8 cellular contexts compared by ENCODE assay signal in genomic region chr1:215566556-215567490, GRCh38. TPM values are rescaled to one million over a fixed set of nuclear protein-coding genes. Genes with fewer than 3 reads are reported as not detected.
DNase-seq lines count a peak whose midpoint lies in the region; ATAC-seq and TF ChIP-seq lines count a peak whose summit lies in the region.

KCTD3 (plus strand) TSS chr1:215567304; CDS start chr1:215567686, 382 bp downstream.

- intact Hi-C loops in transverse colon (cut with DNase I; ENCODE audit: low total_unique reads), result no loop called here

- peaks cover 17% of the 10 kb centered on the region; the same call in 1 of the 2 replicates for H3K4me1 ChIP-seq in HUES64 (ENCODE audit: insufficient read depth, low read length)
- peaks cover 29% of the 10 kb centered on the region for H3K4me1 ChIP-seq in OCI-LY3 (ENCODE audit: low read length)
- peaks cover 10% of the 10 kb centered on the region for H3K4me1 ChIP-seq in neuron (ENCODE audit: insufficient read depth, low read length)
- H3K4me1 ChIP-seq in transverse colon, result peaks cover 13 to 40% (median 30%) of the 10 kb centered on the region in 4 donors

- H2AFZ ChIP-seq in OCI-LY3 (ENCODE audit: low read depth, low read length), result peak within 1 kb of the TSS; percentile 89
- H2AFZ ChIP-seq in neuron (ENCODE audit: low read depth, low read length), result peak within 1 kb of the TSS; percentile 95

- peak within 1 kb of the TSS; percentile 89 for H3K4me2 ChIP-seq in OCI-LY3 (ENCODE audit: low read length)

- H3K9me3 ChIP-seq in HUES64 (ENCODE audit: insufficient read depth, low read depth, low read length), result no peaks in the 10 kb centered on the region
- no peaks in the 10 kb centered on the region; the same call in 1 of the 2 replicates for H3K9me3 ChIP-seq in OCI-LY3 (ENCODE audit: insufficient read depth, low read length)
- no peaks in the 10 kb centered on the region for H3K9me3 ChIP-seq in neuron (ENCODE audit: low read length)
- H3K9me3 ChIP-seq in transverse colon, result no peaks in the 10 kb centered on the region

- peak; percentile 58 for TF ChIP-seq POLR2A in transverse colon (IDR thresholded peaks at IDR 0.05)

- peak within 1 kb of the TSS; percentile 77 for H3K4me3 ChIP-seq in HUES64 (ENCODE audit: low read length)
- H3K4me3 ChIP-seq in OCI-LY3 (ENCODE audit: low read length), result peak within 1 kb of the TSS; percentile 95
- H3K4me3 ChIP-seq in neuron (ENCODE audit: low read length), result peak within 1 kb of the TSS; percentile 72
- H3K4me3 ChIP-seq in transverse colon, result peak within 1 kb of the TSS; percentile 75 to 92 (median 79)

- H3K27ac ChIP-seq in HUES64 (ENCODE audit: low read depth, low read length) (peak within 1 kb of the TSS; percentile 68), OCI-LY3 (ENCODE audit: low read length) (peak within 1 kb of the TSS; percentile 39), transverse colon (peak within 1 kb of the TSS; percentile 94 to 98 (median 96))

- peaks cover 25% of the 10 kb centered on the region for H3K4me1 Mint-ChIP-seq in activated naive CD4-positive, alpha-beta T cell treated with anti-CD3 and anti-CD28 coated beads, Interleukin-2, amount 10 ng/mL, durations not matched to agents 7 days and 5 days

- H3K9ac ChIP-seq in HUES64 (ENCODE audit: low read depth, low read length) (peak within 1 kb of the TSS; percentile 88), OCI-LY3 (ENCODE audit: low read length) (peak within 1 kb of the TSS; percentile 75)

- TF ChIP-seq CTCF in OCI-LY3 (IDR thresholded peaks at IDR 0.05; ENCODE audit: low read depth, low read length) (no peak), transverse colon (IDR thresholded peaks at IDR 0.05) (no peak)

- CTCF ChIA-PET in activated naive CD4-positive, alpha-beta T cell treated with anti-CD3 and anti-CD28 coated beads, Interleukin-2, amount 10 ng/mL, durations not matched to agents 7 days and 5 days (lab: Charles Lee), result no interaction called here

- WGBS in HUES64, result under 1% methylated on average over 39 of the region's 44 CpGs
- WGBS in transverse colon (ENCODE audit: low coverage in 1 of 2), 2 donors, result 9 to 41% methylated on average over 6 to 35 of the region's 44 CpGs

- H3K36me3 Mint-ChIP-seq in activated naive CD4-positive, alpha-beta T cell treated with anti-CD3 and anti-CD28 coated beads, Interleukin-2, amount 10 ng/mL, durations not matched to agents 7 days and 5 days, result no peaks in the 10 kb centered on the region

- H3K27me3 Mint-ChIP-seq in activated naive CD4-positive, alpha-beta T cell treated with anti-CD3 and anti-CD28 coated beads, Interleukin-2, amount 10 ng/mL, durations not matched to agents 7 days and 5 days, result peaks cover 6% of the 10 kb centered on the region

- DNase-seq in DMS53 (lab: John Stamatoyannopoulos, UW), result peak; percentile 94
- DNase-seq in activated naive CD4-positive, alpha-beta T cell treated with anti-CD3 and anti-CD28 coated beads, Interleukin-2, amount 10 ng/mL, durations not matched to agents 7 days and 5 days, result peak; percentile 68
- DNase-seq in germinal center (ENCODE audit: low spot score), result peak; percentile 45
- peak; percentile 79 for DNase-seq in transverse colon

- in situ Hi-C loops in transverse colon (cut with MboI; ENCODE audit: low pct_ligation_motif_present in 1 of 4, low pct_unique_long_range_greater_than_20kb in 1 of 4, low sequenced_read_pairs in 3 of 4), result no loop called here

- peak; percentile 68 for ATAC-seq in GM21529 (IDR thresholded peaks at IDR 0.05; ENCODE audit: unreplicated experiment)

- TF ChIP-seq EP300 in transverse colon (IDR thresholded peaks at IDR 0.05; ENCODE audit: low read depth), result no peak

- H3K27ac Mint-ChIP-seq in activated naive CD4-positive, alpha-beta T cell treated with anti-CD3 and anti-CD28 coated beads, Interleukin-2, amount 10 ng/mL, durations not matched to agents 7 days and 5 days, result peak within 1 kb of the TSS; percentile 80

- H3K36me3 ChIP-seq in HUES64 (ENCODE audit: insufficient read depth, low read length) (no peaks in the 10 kb centered on the region), OCI-LY3 (replicated peaks; ENCODE audit: low read depth, low read length) (no peaks in the 10 kb centered on the region), neuron (ENCODE audit: insufficient read depth, low read length) (no peaks in the 10 kb centered on the region), transverse colon (no peaks in the 10 kb centered on the region)

- H3K27me3 ChIP-seq in HUES64 (ENCODE audit: insufficient read depth, low read length) (no peaks in the 10 kb centered on the region), OCI-LY3 (ENCODE audit: low read depth, low read length) (no peaks in the 10 kb centered on the region), neuron (ENCODE audit: insufficient read depth, low read length) (no peaks in the 10 kb centered on the region), transverse colon (no peaks in the 10 kb centered on the region)

- H3K79me2 ChIP-seq in OCI-LY3 (ENCODE audit: low read length), result peaks cover 46% of the 10 kb centered on the region

- H3K4me3 Mint-ChIP-seq in activated naive CD4-positive, alpha-beta T cell treated with anti-CD3 and anti-CD28 coated beads, Interleukin-2, amount 10 ng/mL, durations not matched to agents 7 days and 5 days, result peak within 1 kb of the TSS; percentile 94

- H3K9me3 Mint-ChIP-seq in activated naive CD4-positive, alpha-beta T cell treated with anti-CD3 and anti-CD28 coated beads, Interleukin-2, amount 10 ng/mL, durations not matched to agents 7 days and 5 days, result no peaks in the 10 kb centered on the region

- H4K20me1 ChIP-seq in OCI-LY3 (ENCODE audit: insufficient read depth, low read length), result peaks cover 27% of the 10 kb centered on the region

RNA-seq across cellular contexts. Expression of gene KCTD3, which starts in this region (rescaled TPM):
- 42.2 TPM for polyA plus RNA-seq in HUES64 (2013, experiment 1 of 2)
- polyA plus RNA-seq in HUES64 (2013, experiment 2 of 2), result 41.8 TPM
- total RNA-seq in transverse colon, result 10 to 100 TPM; 33.4 to 80.4 (median 59.1) TPM

Comparison
In these comparisons a context has a peak if more than half of its experiments do, and no peak if none do; other contexts are left out.
1. Peak in every context shown above with its lines: DNase-seq, ATAC-seq, H3K4me3 ChIP-seq and H3K27ac ChIP-seq.
2. H3K27ac ChIP-seq: peak in every context shown above with its lines; median percentile 96 in transverse colon; 68 in HUES64; 39 in OCI-LY3.